ENCODE assay signal across 21 cellular contexts in genomic region chr14:22007278-22008097, GRCh38.
DNase-seq lines count a peak whose midpoint lies in the region; ATAC-seq and TF ChIP-seq lines count a peak whose summit lies in the region.
"Had no signal": no experiment of that assay in that cellular context is flagged by ENCODE, and none has a peak within 500 bp of the region (broad histone marks: within the 10 kb centered on the region; RNA-seq: fewer than 3 reads in every experiment).

No MANE protein-coding gene starts in this region.

- no peaks in the 10 kb centered on the region for H3K27me3 Mint-ChIP-seq in activated T-cell treated with anti-CD3 and anti-CD28 coated beads, Interleukin-2, amount 50 U/mL, for 72 hours (ENCODE audit: low read depth)
- no peaks in the 10 kb centered on the region for H3K27me3 Mint-ChIP-seq in T-cell
- H3K27me3 Mint-ChIP-seq in activated naive CD8-positive, alpha-beta T cell treated with anti-CD3 and anti-CD28 coated beads for 36 hours = no peaks in the 10 kb centered on the region
- H3K27me3 Mint-ChIP-seq in stimulated activated naive CD8-positive, alpha-beta T cell treated with anti-CD3 and anti-CD28 coated beads, Interleukin-15, amount 100 ng/mL, for 72 hours = no peaks in the 10 kb centered on the region

- CTCF ChIA-PET in T-cell (lab: Charles Lee) = no interaction called here

- H3K4me1 Mint-ChIP-seq in activated T-cell treated with anti-CD3 and anti-CD28 coated beads, Interleukin-2, amount 50 U/mL, for 72 hours (ENCODE audit: low read depth) = peaks cover 20% of the 10 kb centered on the region
- peaks cover 24 to 37% (median 28%) of the 10 kb centered on the region in 3 donors for H3K4me1 Mint-ChIP-seq in T-cell
- H3K4me1 Mint-ChIP-seq in activated naive CD8-positive, alpha-beta T cell treated with anti-CD3 and anti-CD28 coated beads for 36 hours = peaks cover 15% of the 10 kb centered on the region
- H3K4me1 Mint-ChIP-seq in stimulated activated naive CD8-positive, alpha-beta T cell treated with anti-CD3 and anti-CD28 coated beads, Interleukin-15, amount 100 ng/mL, for 72 hours = peaks cover 25% of the 10 kb centered on the region

- POLR2A ChIA-PET in T-cell (lab: Charles Lee) = no interaction called here

- H3K9me3 Mint-ChIP-seq in activated T-cell treated with anti-CD3 and anti-CD28 coated beads, Interleukin-2, amount 50 U/mL, for 72 hours = no peaks in the 10 kb centered on the region
- no peaks in the 10 kb centered on the region for H3K9me3 Mint-ChIP-seq in T-cell
- H3K9me3 Mint-ChIP-seq in activated naive CD8-positive, alpha-beta T cell treated with anti-CD3 and anti-CD28 coated beads for 36 hours = no peaks in the 10 kb centered on the region
- H3K9me3 Mint-ChIP-seq in stimulated activated naive CD8-positive, alpha-beta T cell treated with anti-CD3 and anti-CD28 coated beads, Interleukin-15, amount 100 ng/mL, for 72 hours = no peaks in the 10 kb centered on the region
- H3K9me3 Mint-ChIP-seq: H9, immature natural killer cell had no signal

- peak; percentile 53 to 64 for ATAC-seq in activated T-cell treated with anti-CD3 and anti-CD28 coated beads, Interleukin-2, amount 50 U/mL, for 72 hours (replicated peaks in 1 of 2)
- ATAC-seq in T-cell (replicated peaks in 1 of 4) (peak; percentile 43 to 52 (median 50)), SK-N-SH treated with all-trans-retinoic acid at 6 μM for 48 hours (no peak)
- ATAC-seq in stimulated activated naive CD8-positive, alpha-beta T cell treated with anti-CD3 and anti-CD28 coated beads, Interleukin-15, amount 100 ng/mL, for 72 hours = peak; percentile 62
- ATAC-seq: gastroesophageal sphincter had no signal

- peak in 1 of 2 donors; percentile 16 for DNase-seq in activated T-cell treated with anti-CD3 and anti-CD28 coated beads, Interleukin-2, amount 50 U/mL, for 72 hours
- DNase-seq in activated T-cell treated with anti-CD3 and anti-CD28 coated beads, Interleukin-2, amount 50 U/mL, for 48 hours = no peak
- DNase-seq in T-cell (no peak), OCI-M1 (lab: John Stamatoyannopoulos, UW) (no peak)
- no peak for DNase-seq in activated naive CD8-positive, alpha-beta T cell treated with anti-CD3 and anti-CD28 coated beads for 36 hours
- peak in 1 of 2 donors; percentile 11 for DNase-seq in stimulated activated naive CD8-positive, alpha-beta T cell treated with anti-CD3 and anti-CD28 coated beads, Interleukin-15, amount 100 ng/mL, for 72 hours
- DNase-seq: activated effector memory CD4-positive, alpha-beta T cell treated with anti-CD3 and anti-CD28 coated beads, Interleukin-2, amount 50 U/mL, for 16 hours; aorta; cortex of kidney; EL; H9; hippocampal formation; immature natural killer cell; mesenchymal stem cell; NCI-H1092; NCI-H187 treated with DMSO at 0.1 percent for 48 hours; NCI-H2227 treated with DMSO at 0.1 percent for 48 hours; NCI-H69; occipital lobe had no signal

- H3K27ac Mint-ChIP-seq in activated T-cell treated with anti-CD3 and anti-CD28 coated beads, Interleukin-2, amount 50 U/mL, for 72 hours = peak overlapping the region; percentile 93
- peak overlapping the region; percentile 81 to 82 for H3K27ac Mint-ChIP-seq in T-cell
- peak overlapping the region; percentile 87 for H3K27ac Mint-ChIP-seq in activated naive CD8-positive, alpha-beta T cell treated with anti-CD3 and anti-CD28 coated beads for 36 hours
- peak overlapping the region; percentile 48 to 71 for H3K27ac Mint-ChIP-seq in stimulated activated naive CD8-positive, alpha-beta T cell treated with anti-CD3 and anti-CD28 coated beads, Interleukin-15, amount 100 ng/mL, for 72 hours
- H3K27ac Mint-ChIP-seq: H9 had no signal

- peaks cover 4% of the 10 kb centered on the region in 2 donors for H3K36me3 Mint-ChIP-seq in activated T-cell treated with anti-CD3 and anti-CD28 coated beads, Interleukin-2, amount 50 U/mL, for 72 hours (ENCODE audit: insufficient read depth in 2 of 2)
- H3K36me3 Mint-ChIP-seq in T-cell = no peaks in the 10 kb centered on the region
- H3K36me3 Mint-ChIP-seq in activated naive CD8-positive, alpha-beta T cell treated with anti-CD3 and anti-CD28 coated beads for 36 hours = peaks cover 21% of the 10 kb centered on the region
- H3K36me3 Mint-ChIP-seq: immature natural killer cell had no signal

- peak overlapping the region; percentile 67 to 74 for H3K4me3 Mint-ChIP-seq in activated T-cell treated with anti-CD3 and anti-CD28 coated beads, Interleukin-2, amount 50 U/mL, for 72 hours
- peak overlapping the region; percentile 65 to 73 (median 69) for H3K4me3 Mint-ChIP-seq in T-cell
- H3K4me3 Mint-ChIP-seq in activated naive CD8-positive, alpha-beta T cell treated with anti-CD3 and anti-CD28 coated beads for 36 hours = peak overlapping the region; percentile 77
- peak overlapping the region; percentile 65 to 66 for H3K4me3 Mint-ChIP-seq in stimulated activated naive CD8-positive, alpha-beta T cell treated with anti-CD3 and anti-CD28 coated beads, Interleukin-15, amount 100 ng/mL, for 72 hours
- H3K4me3 Mint-ChIP-seq: H9, immature natural killer cell had no signal

TF ChIP-seq in SK-N-SH treated with all-trans-retinoic acid at 6 μM for 48 hours, 23 proteins besides CTCF, POLR2A, EP300 and RAD21:
- no peak for TF ChIP-seq CSDC2 (CRISPR knock-in tag; IDR thresholded peaks at IDR 0.05)
- TF ChIP-seq, protein P1, sequence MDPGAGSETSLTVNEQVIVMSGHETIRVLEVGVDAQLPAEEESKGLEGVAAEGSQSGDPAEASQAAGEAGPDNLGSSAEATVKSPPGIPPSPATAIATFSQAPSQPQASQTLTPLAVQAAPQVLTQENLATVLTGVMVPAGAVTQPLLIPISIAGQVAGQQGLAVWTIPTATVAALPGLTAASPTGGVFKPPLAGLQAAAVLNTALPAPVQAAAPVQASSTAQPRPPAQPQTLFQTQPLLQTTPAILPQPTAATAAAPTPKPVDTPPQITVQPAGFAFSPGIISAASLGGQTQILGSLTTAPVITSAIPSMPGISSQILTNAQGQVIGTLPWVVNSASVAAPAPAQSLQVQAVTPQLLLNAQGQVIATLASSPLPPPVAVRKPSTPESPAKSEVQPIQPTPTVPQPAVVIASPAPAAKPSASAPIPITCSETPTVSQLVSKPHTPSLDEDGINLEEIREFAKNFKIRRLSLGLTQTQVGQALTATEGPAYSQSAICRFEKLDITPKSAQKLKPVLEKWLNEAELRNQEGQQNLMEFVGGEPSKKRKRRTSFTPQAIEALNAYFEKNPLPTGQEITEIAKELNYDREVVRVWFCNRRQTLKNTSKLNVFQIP (CRISPR knock-in tag; IDR thresholded peaks at IDR 0.05; ENCODE audit: borderline replicate concordance, low read depth) = no peak
- TF ChIP-seq ZC3H10 (CRISPR knock-in tag; IDR thresholded peaks at IDR 0.05) = no peak
- TF ChIP-seq ARNTL (CRISPR knock-in tag; IDR thresholded peaks at IDR 0.05; ENCODE audit: borderline replicate concordance, low read depth) = no peak
- no peak for TF ChIP-seq CREB5 (CRISPR knock-in tag; IDR thresholded peaks at IDR 0.05; ENCODE audit: low read depth)
- no peak for TF ChIP-seq GLIS3 (CRISPR knock-in tag; IDR thresholded peaks at IDR 0.05)
- TF ChIP-seq OSR1 (CRISPR knock-in tag; IDR thresholded peaks at IDR 0.05) = no peak
- TF ChIP-seq, protein P2, sequence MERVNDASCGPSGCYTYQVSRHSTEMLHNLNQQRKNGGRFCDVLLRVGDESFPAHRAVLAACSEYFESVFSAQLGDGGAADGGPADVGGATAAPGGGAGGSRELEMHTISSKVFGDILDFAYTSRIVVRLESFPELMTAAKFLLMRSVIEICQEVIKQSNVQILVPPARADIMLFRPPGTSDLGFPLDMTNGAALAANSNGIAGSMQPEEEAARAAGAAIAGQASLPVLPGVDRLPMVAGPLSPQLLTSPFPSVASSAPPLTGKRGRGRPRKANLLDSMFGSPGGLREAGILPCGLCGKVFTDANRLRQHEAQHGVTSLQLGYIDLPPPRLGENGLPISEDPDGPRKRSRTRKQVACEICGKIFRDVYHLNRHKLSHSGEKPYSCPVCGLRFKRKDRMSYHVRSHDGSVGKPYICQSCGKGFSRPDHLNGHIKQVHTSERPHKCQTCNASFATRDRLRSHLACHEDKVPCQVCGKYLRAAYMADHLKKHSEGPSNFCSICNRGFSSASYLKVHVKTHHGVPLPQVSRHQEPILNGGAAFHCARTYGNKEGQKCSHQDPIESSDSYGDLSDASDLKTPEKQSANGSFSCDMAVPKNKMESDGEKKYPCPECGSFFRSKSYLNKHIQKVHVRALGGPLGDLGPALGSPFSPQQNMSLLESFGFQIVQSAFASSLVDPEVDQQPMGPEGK (CRISPR knock-in tag; IDR thresholded peaks at IDR 0.05; ENCODE audit: borderline replicate concordance) = no peak
- TF ChIP-seq ZNF8 (CRISPR knock-in tag; IDR thresholded peaks at IDR 0.05) = no peak
- TF ChIP-seq RARB (CRISPR knock-in tag; IDR thresholded peaks at IDR 0.05) = no peak
- no peak for TF ChIP-seq ZNF70 (CRISPR knock-in tag; IDR thresholded peaks at IDR 0.05)
- no peak for TF ChIP-seq ZNF565 (CRISPR knock-in tag; conservative IDR thresholded peaks at IDR 0.05; ENCODE audit: low read depth)
- TF ChIP-seq TCF4 (CRISPR knock-in tag; IDR thresholded peaks at IDR 0.05; ENCODE audit: borderline replicate concordance) = no peak
